8 cellular contexts compared by ENCODE assay signal in the genomic region with DNA sequence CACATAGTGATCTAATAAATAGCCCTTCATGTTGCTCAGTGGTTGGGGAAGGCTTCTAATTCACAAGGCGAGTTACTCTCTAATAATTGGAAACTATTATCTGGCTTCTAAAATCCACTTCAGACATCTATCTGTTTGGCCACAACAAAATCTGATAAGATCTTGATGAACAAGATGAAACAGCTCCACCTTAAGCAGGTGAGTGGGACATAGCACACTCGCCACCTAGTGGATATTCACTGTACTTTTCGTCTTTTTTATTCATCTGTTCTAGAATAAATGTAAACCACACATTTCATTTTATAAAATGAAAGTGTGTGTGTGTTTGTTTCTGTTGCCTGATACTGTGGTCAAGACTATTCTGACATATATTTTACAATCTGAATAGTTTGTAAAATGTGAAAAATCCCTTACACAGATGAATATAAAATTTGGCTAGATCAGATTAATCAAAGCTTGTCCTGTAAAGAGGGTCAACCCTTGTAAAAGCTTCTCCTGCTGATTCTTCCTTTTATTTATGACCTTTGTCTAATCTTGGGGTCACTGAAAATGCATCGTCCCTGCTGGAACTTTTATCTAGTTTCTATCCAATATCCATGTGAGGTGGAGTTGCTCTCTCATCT. TPM values are rescaled to one million over a fixed set of nuclear protein-coding genes. Genes with fewer than 3 reads are reported as not detected.
DNase-seq lines count a peak whose midpoint lies in the region; ATAC-seq and TF ChIP-seq lines count a peak whose summit lies in the region.

No MANE protein-coding gene starts in this region.

- no peak overlapping the region for H3K9ac ChIP-seq in adipocyte (ENCODE audit: low read length)

- ATAC-seq in GM18858 (IDR thresholded peaks at IDR 0.05; ENCODE audit: unreplicated experiment) (peak; percentile 87), HG02938 (IDR thresholded peaks at IDR 0.05; ENCODE audit: unreplicated experiment) (peak; percentile 91)

- H3K4me3 ChIP-seq in BJ (ENCODE audit: low read depth, low read length) = no peak overlapping the region
- H3K4me3 ChIP-seq in adipocyte (ENCODE audit: low read length) = no peak overlapping the region

- POLR2A ChIA-PET in BJ (lab: Charles Lee) = no interaction called here

- H3K36me3 ChIP-seq in BJ (ENCODE audit: control insufficient read depth, insufficient read depth, low read length) (no peaks in the 10 kb centered on the region), adipocyte (ENCODE audit: control insufficient read depth, insufficient read depth, low read length, severe bottlenecking) (no peaks in the 10 kb centered on the region)

- no peaks in the 10 kb centered on the region for H3K9me3 ChIP-seq in adipocyte (ENCODE audit: control insufficient read depth, low read length)

- H3K4me1 ChIP-seq in adipocyte (ENCODE audit: control insufficient read depth, insufficient read depth, low read length) = no peaks in the 10 kb centered on the region

- CTCF ChIA-PET in BJ (lab: Yijun Ruan, JAX) = no interaction called here

- H3K27me3 ChIP-seq in BJ (ENCODE audit: control insufficient read depth, insufficient read depth, low read length) (no peaks in the 10 kb centered on the region), adipocyte (replicated peaks; ENCODE audit: control insufficient read depth, insufficient read depth, low read length) (peaks cover 4% of the 10 kb centered on the region)

- no peak for DNase-seq in BJ (ENCODE audit: low read depth)
- peak; percentile 64 for DNase-seq in NCI-H146 treated with DMSO at 0.1 percent for 48 hours (lab: John Stamatoyannopoulos, UW; ENCODE audit: unreplicated experiment)
- DNase-seq in adipocyte (ENCODE audit: low read depth) = peak; percentile 34
- DNase-seq in kidney glomerular epithelial cell (lab: John Stamatoyannopoulos, UW) = peak; percentile 18
- no peak for DNase-seq in AG08396 (ENCODE audit: low spot score)
- no peak for DNase-seq in NK-92 (lab: John Stamatoyannopoulos, UW; ENCODE audit: unreplicated experiment)

- TF ChIP-seq CTCF in BJ (IDR thresholded peaks at IDR 0.05; ENCODE audit: insufficient read depth, low read depth, low read length) = peak; percentile 19; the same call in 1 of the 2 replicates

RNA-seq across cellular contexts. Expression of gene CNTNAP2, which starts 26.5 kb away (rescaled TPM):
- polyA plus RNA-seq in BJ (2011; rRNA removed) = not detected in 2 replicates
- polyA minus RNA-seq in BJ (2011; rRNA and poly(A)+ RNA removed) = 0.09 and 0.57 TPM in 2 replicates

Comparison
In these comparisons a context has a peak if more than half of its experiments do, and no peak if none do; other contexts are left out.
1. DNase-seq: peak in NCI-H146 treated with DMSO at 0.1 percent for 48 hours (single experiment), adipocyte (single experiment) and kidney glomerular epithelial cell (single experiment); none in BJ (single experiment), AG08396 (single experiment) and NK-92 (single experiment).